In the genomic region with DNA sequence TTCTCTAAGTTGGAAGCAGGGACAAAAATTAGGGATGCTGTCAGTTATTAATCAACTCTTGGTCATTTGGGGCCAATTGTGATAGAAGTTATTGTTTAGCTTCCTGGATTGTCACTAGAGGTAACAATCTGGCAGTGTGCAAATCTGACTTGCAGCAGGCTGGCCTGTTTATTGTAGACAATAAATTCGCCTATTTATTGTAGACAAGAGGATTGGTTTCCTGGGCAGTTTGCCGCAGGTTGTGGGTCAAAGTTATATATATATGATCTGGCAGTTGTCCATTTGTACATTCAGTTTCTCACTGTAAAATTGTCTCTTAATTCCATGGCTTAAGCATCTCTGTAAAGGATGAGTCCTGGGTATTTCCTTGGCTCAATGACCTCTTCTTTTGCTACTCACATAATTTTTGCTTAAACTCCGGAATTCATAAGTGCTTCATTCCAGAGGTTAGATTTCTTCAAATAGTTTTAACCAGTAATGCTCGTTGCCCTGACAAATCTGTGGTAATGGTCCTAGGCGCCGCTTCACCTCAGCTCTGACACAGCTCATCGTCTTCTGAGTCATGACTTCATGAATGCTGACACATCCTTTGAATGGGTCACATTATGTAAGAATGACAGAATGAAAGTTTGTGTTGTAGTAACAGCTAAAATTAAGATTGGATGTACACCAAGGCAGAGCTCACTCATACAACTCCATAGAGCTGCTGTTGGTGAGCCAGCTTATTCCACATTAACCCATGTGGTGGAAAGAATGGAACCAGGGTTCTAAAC, we compare ENCODE assay signal across 1 cellular context.
TF ChIP-seq lines count a peak whose summit lies in the region.

No MANE protein-coding gene starts in this region.

TF ChIP-seq in IMR-90, 13 proteins besides CTCF, POLR2A, EP300 and RAD21 (continued from another document):
- TF ChIP-seq MXI1 (IDR thresholded peaks at IDR 0.05; ENCODE audit: borderline replicate concordance, low read depth, low read length) (no peak), BHLHE40 (IDR thresholded peaks at IDR 0.05; ENCODE audit: low read depth, low read length) (peak; percentile 10; the same call in 1 of the 2 replicates), FOS (IDR thresholded peaks at IDR 0.05; ENCODE audit: low read depth, low read length) (peak; percentile 60)
TF ChIP-seq in IMR-90: peak in this region for 5.
